ENCODE assay signal across 16 cellular contexts in the genomic region with DNA sequence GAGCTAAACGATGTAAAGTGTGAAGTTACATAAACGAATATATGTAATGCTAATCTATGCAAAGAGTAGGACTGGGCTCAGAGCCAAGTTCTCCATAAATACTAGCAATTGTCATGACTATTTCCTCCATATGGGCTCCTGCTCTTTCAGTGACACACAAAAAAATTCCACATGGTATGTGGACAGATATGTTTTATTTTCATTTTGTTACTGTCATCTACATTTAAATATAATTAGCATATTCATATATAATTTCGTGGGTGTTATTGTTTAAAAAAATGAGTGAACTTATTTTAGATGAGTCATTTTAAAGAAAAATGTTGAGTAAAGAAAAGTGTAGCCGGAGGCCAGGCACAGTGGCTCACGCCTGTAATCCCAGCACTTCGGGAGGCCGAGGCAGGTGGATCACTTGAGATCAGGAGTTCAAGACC. TPM values are rescaled to one million over a fixed set of nuclear protein-coding genes. Genes with fewer than 3 reads are reported as not detected.
DNase-seq lines count a peak whose midpoint lies in the region; ATAC-seq and TF ChIP-seq lines count a peak whose summit lies in the region.
"Had no signal": no experiment of that assay in that cellular context is flagged by ENCODE, and none has a peak within 500 bp of the region (broad histone marks: within the 10 kb centered on the region; RNA-seq: fewer than 3 reads in every experiment).

No MANE protein-coding gene starts in this region.

- intact Hi-C loops in lower lobe of right lung (cut with DNase I) = no loop called here

- peak overlapping the region; percentile 66; the same call in 1 of the 2 replicates for H2AFZ ChIP-seq in SK-N-SH (ENCODE audit: low read depth)

- no peaks in the 10 kb centered on the region for H3K36me3 Mint-ChIP-seq in endothelial cell (ENCODE audit: low read depth, unreplicated experiment)

- peaks cover 0 to 33% of the 10 kb centered on the region in 2 experiments; a peak in 2 of 4 replicates for H3K4me1 ChIP-seq in SK-N-SH (ENCODE audit: control insufficient read depth in 1 of 2, insufficient read depth in 2 of 2, low read depth in 1 of 2, low read length in 1 of 2)
- peaks cover 28% of the 10 kb centered on the region for H3K4me1 ChIP-seq in lower lobe of right lung
- H3K4me1 ChIP-seq: gastroesophageal sphincter had no signal

- H3K4me1 Mint-ChIP-seq in endothelial cell (ENCODE audit: unreplicated experiment) = peaks cover 12% of the 10 kb centered on the region

- no peaks in the 10 kb centered on the region for H3K9me3 Mint-ChIP-seq in endothelial cell (ENCODE audit: unreplicated experiment)
- H3K9me3 Mint-ChIP-seq: activated naive CD8-positive, alpha-beta T cell treated with anti-CD3 and anti-CD28 coated beads, Interleukin-2, amount 50 U/mL, for 24 hours; HFFc6 had no signal

- H3K27ac ChIP-seq in SK-N-SH (ENCODE audit: low read depth in 2 of 2, low read length in 1 of 2) (peak overlapping the region in 1 of 2 experiments; percentile 55; a peak in 2 of 4 replicates), lower lobe of right lung (no peak overlapping the region)
- H3K27ac ChIP-seq: right lobe of liver had no signal

- no peak overlapping the region for H3K4me3 Mint-ChIP-seq in endothelial cell (ENCODE audit: unreplicated experiment)
- H3K4me3 Mint-ChIP-seq: activated naive CD8-positive, alpha-beta T cell treated with anti-CD3 and anti-CD28 coated beads, Interleukin-2, amount 50 U/mL, for 24 hours; HFFc6 had no signal

- H3K4me3 ChIP-seq in SK-N-SH (ENCODE audit: low read depth in 2 of 2, low read length in 1 of 2) = no peak overlapping the region
- H3K4me3 ChIP-seq in cardiac fibroblast (replicated peaks in 1 of 2; ENCODE audit: low read depth in 2 of 2, low read length in 2 of 2) = no peak overlapping the region
- H3K4me3 ChIP-seq in lower lobe of right lung = no peak overlapping the region
- H3K4me3 ChIP-seq: gastroesophageal sphincter, right lobe of liver had no signal

- H3K79me2 ChIP-seq in SK-N-SH (ENCODE audit: insufficient read depth) = peaks cover 4% of the 10 kb centered on the region; the same call in 1 of the 2 replicates

- H3K4me2 ChIP-seq in SK-N-SH = no peak overlapping the region

- peak overlapping the region; percentile 26; the same call in 1 of the 2 replicates for H3K9ac ChIP-seq in SK-N-SH

- H3K9me3 ChIP-seq in SK-N-SH (no peaks in the 10 kb centered on the region), lower lobe of right lung (no peaks in the 10 kb centered on the region)
- H3K9me3 ChIP-seq: gastroesophageal sphincter, right lobe of liver had no signal

- H3K27me3 ChIP-seq in SK-N-SH (ENCODE audit: insufficient read depth) = no peaks in the 10 kb centered on the region
- no peaks in the 10 kb centered on the region for H3K27me3 ChIP-seq in lower lobe of right lung (ENCODE audit: low read depth)
- H3K27me3 ChIP-seq: right lobe of liver had no signal

- TF ChIP-seq RAD21 in SK-N-SH (IDR thresholded peaks at IDR 0.05; ENCODE audit: low read length) = no peak

- WGBS in SK-N-SH (ENCODE audit: low lambda C conversion rate) = 37% methylated on average over 7 of the region's 7 CpGs

- no peak overlapping the region for H3K27ac Mint-ChIP-seq in endothelial cell (ENCODE audit: unreplicated experiment)
- H3K27ac Mint-ChIP-seq: activated naive CD8-positive, alpha-beta T cell treated with anti-CD3 and anti-CD28 coated beads, Interleukin-2, amount 50 U/mL, for 24 hours; HFFc6 had no signal

- POLR2A ChIA-PET in SK-N-SH (lab: Yijun Ruan, JAX) = no interaction called here

- H4K20me1 ChIP-seq in SK-N-SH (ENCODE audit: insufficient read depth) = no peaks in the 10 kb centered on the region

- peaks cover 34% of the 10 kb centered on the region for H3F3A ChIP-seq in SK-N-SH (replicated peaks; ENCODE audit: insufficient read depth)

- peaks cover 2% of the 10 kb centered on the region for H3K27me3 Mint-ChIP-seq in endothelial cell (ENCODE audit: unreplicated experiment)

- TF ChIP-seq CTCF in SK-N-SH (IDR thresholded peaks at IDR 0.05) (no peak), cardiac fibroblast (IDR thresholded peaks at IDR 0.05; ENCODE audit: low read depth, low read length) (no peak), endothelial cell (IDR thresholded peaks at IDR 0.05; ENCODE audit: unreplicated experiment) (no peak), lower lobe of right lung (IDR thresholded peaks at IDR 0.05) (no peak)

- H3K9me2 ChIP-seq in SK-N-SH = no peaks in the 10 kb centered on the region

- DNase-seq in SK-N-SH (no peak), NCI-H2081 (lab: John Stamatoyannopoulos, UW) (peak; percentile 25 to 70), cardiac fibroblast (ENCODE audit: low read depth in 2 of 2) (peak; percentile 23 to 60), putamen (ENCODE audit: low spot score) (peak; percentile 34), endothelial cell (ENCODE audit: low spot score) (no peak), lower lobe of right lung (no peak), nucleus accumbens (lab: John Stamatoyannopoulos, UW) (no peak)
- DNase-seq: activated CD4-positive, CD25-positive, alpha-beta regulatory T cell; activated CD8-positive, alpha-beta memory T cell treated with anti-CD3 and anti-CD28 coated beads, Interleukin-2, amount 50 U/mL, for 4 hours; activated naive CD8-positive, alpha-beta T cell treated with anti-CD3 and anti-CD28 coated beads, Interleukin-2, amount 50 U/mL, for 24 hours; AML-193; HFFc6; NCI-H82; right lobe of liver had no signal

- no peak for TF ChIP-seq EP300 in SK-N-SH (IDR thresholded peaks at IDR 0.05; ENCODE audit: borderline replicate concordance in 1 of 2, low read depth in 1 of 2, low read length in 1 of 2)

- CTCF ChIA-PET in SK-N-SH (lab: Yijun Ruan, JAX) = interaction anchor here (1.0 kb wide), 1 partner anchor 26 kb away, joined by 3 read pairs; no protein-coding TSS in a partner anchor

- H3K36me3 ChIP-seq in SK-N-SH (replicated peaks in 1 of 2; ENCODE audit: control insufficient read depth in 1 of 2, insufficient read depth in 2 of 2, low read length in 1 of 2) = no peaks in the 10 kb centered on the region
- no peaks in the 10 kb centered on the region for H3K36me3 ChIP-seq in lower lobe of right lung
- H3K36me3 ChIP-seq: gastroesophageal sphincter, right lobe of liver had no signal

- ATAC-seq in SK-N-SH treated with all-trans-retinoic acid at 6 μM for 48 hours (no peak), lower lobe of right lung (no peak)
- ATAC-seq: activated naive CD8-positive, alpha-beta T cell treated with anti-CD3 and anti-CD28 coated beads, Interleukin-2, amount 50 U/mL, for 24 hours; gastroesophageal sphincter; right lobe of liver had no signal

TF ChIP-seq in SK-N-SH, 30 proteins besides CTCF, POLR2A, EP300 and RAD21:
- TF ChIP-seq RCOR1 (IDR thresholded peaks at IDR 0.05; ENCODE audit: low read length) (no peak), NFIC (IDR thresholded peaks at IDR 0.05; ENCODE audit: borderline replicate concordance) (peak; percentile 70)
- TF ChIP-seq, protein P1, sequence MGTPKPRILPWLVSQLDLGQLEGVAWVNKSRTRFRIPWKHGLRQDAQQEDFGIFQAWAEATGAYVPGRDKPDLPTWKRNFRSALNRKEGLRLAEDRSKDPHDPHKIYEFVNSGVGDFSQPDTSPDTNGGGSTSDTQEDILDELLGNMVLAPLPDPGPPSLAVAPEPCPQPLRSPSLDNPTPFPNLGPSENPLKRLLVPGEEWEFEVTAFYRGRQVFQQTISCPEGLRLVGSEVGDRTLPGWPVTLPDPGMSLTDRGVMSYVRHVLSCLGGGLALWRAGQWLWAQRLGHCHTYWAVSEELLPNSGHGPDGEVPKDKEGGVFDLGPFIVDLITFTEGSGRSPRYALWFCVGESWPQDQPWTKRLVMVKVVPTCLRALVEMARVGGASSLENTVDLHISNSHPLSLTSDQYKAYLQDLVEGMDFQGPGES (IDR thresholded peaks at IDR 0.05; ENCODE audit: low read depth, low read length) = no peak
TF ChIP-seq in SK-N-SH: peak in this region for 1.

TF ChIP-seq in SK-N-SH treated with all-trans-retinoic acid at 6 μM for 48 hours, 23 proteins besides CTCF, POLR2A, EP300 and RAD21 (continues in another document):
- TF ChIP-seq TCF4 (CRISPR knock-in tag; IDR thresholded peaks at IDR 0.05; ENCODE audit: borderline replicate concordance) (no peak), SNAI2 (CRISPR knock-in tag; IDR thresholded peaks at IDR 0.05) (no peak), ZC3H10 (CRISPR knock-in tag; IDR thresholded peaks at IDR 0.05) (no peak), PPARA (CRISPR knock-in tag; IDR thresholded peaks at IDR 0.05; ENCODE audit: borderline replicate concordance) (no peak), RARB (CRISPR knock-in tag; IDR thresholded peaks at IDR 0.05) (no peak), GLIS3 (CRISPR knock-in tag; IDR thresholded peaks at IDR 0.05) (no peak), ESRRG (CRISPR knock-in tag; IDR thresholded peaks at IDR 0.05) (no peak)
- TF ChIP-seq, protein P2, sequence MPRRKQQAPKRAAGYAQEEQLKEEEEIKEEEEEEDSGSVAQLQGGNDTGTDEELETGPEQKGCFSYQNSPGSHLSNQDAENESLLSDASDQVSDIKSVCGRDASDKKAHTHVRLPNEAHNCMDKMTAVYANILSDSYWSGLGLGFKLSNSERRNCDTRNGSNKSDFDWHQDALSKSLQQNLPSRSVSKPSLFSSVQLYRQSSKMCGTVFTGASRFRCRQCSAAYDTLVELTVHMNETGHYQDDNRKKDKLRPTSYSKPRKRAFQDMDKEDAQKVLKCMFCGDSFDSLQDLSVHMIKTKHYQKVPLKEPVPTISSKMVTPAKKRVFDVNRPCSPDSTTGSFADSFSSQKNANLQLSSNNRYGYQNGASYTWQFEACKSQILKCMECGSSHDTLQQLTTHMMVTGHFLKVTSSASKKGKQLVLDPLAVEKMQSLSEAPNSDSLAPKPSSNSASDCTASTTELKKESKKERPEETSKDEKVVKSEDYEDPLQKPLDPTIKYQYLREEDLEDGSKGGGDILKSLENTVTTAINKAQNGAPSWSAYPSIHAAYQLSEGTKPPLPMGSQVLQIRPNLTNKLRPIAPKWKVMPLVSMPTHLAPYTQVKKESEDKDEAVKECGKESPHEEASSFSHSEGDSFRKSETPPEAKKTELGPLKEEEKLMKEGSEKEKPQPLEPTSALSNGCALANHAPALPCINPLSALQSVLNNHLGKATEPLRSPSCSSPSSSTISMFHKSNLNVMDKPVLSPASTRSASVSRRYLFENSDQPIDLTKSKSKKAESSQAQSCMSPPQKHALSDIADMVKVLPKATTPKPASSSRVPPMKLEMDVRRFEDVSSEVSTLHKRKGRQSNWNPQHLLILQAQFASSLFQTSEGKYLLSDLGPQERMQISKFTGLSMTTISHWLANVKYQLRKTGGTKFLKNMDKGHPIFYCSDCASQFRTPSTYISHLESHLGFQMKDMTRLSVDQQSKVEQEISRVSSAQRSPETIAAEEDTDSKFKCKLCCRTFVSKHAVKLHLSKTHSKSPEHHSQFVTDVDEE (CRISPR knock-in tag; IDR thresholded peaks at IDR 0.05) = no peak

RNA-seq across cellular contexts. Expression of a gene that starts 5.0 kb away (rescaled TPM):
- polyA plus RNA-seq in SK-N-SH (2012; rRNA removed) = 0.08 and 0.10 TPM in 2 replicates
- polyA plus RNA-seq in SK-N-SH (2012; cell fraction: cytosol; rRNA removed) = 0.08 TPM in 2 replicates
- polyA plus RNA-seq in SK-N-SH (2012; cell fraction: nucleus; rRNA removed) = 0.05 TPM in 1 of 2 replicates, not detected in the other
- total RNA-seq in endothelial cell (ENCODE audit: unreplicated experiment) = not detected
- total RNA-seq in lower lobe of right lung = not detected
- total RNA-seq: gastroesophageal sphincter, HFFc6 had no signal

RNA-seq across cellular contexts. Expression of a gene that starts 35.3 kb away (rescaled TPM):
- 90.2 and 90.8 TPM in 2 replicates for polyA plus RNA-seq in SK-N-SH (2012; rRNA removed)
- 51.9 and 73.3 TPM in 2 replicates for polyA plus RNA-seq in SK-N-SH (2012; cell fraction: cytosol; rRNA removed)
- 65.6 and 91.5 TPM in 2 replicates for polyA plus RNA-seq in SK-N-SH (2012; cell fraction: nucleus; rRNA removed)
- 14.8 TPM for total RNA-seq in endothelial cell (ENCODE audit: unreplicated experiment)
- total RNA-seq in lower lobe of right lung = 35.0 TPM

Comparison
In these comparisons a context has a peak if more than half of its experiments do, and no peak if none do; other contexts are left out.
1. DNase-seq: peak in NCI-H2081 (2 of 2), cardiac fibroblast (2 of 2) and putamen (single experiment); none in SK-N-SH (single experiment), endothelial cell (single experiment), lower lobe of right lung (single experiment) and nucleus accumbens (0 of 56).